Comparison of ENCODE assay signal across 8 cellular contexts in the genomic region with DNA sequence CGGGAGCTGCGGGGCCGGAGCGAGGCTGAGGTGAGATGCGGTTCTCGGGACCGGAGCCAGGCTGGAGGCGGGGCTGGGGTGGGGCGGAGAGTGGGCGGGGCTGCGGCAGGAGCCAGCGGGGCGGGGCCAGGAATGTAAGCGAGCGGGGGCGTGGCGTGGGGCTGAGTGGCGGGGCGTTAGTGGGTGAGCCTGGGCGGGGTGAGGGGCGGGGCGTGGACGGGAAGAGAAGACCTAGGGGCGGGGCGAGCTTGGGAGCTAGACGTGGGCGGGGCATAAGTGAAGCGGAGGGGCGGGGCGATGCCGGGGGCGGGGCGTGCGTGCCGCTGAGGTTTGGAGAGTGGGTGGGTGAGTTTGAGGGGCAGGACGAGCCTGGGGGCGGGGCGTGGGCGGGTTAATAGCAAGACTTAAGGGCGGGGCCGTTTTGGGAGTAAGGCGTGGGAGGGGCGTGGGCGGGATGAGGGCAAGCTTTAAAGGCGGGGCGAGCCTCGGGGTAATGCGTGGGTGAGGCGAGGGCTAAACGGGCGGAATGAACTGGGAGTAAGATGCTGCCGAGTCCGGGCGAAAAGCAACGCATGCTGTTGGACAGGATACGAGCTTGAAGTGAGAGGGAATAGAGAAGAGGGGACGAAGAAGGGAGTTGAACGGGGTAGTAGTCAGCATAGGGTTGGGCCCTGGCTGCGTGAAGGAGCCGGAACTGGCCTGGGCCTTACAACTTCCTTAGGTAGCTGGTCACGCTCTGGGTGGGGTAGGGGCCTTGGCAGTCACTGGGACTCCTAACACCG. TPM values are rescaled to one million over a fixed set of nuclear protein-coding genes. Genes with fewer than 3 reads are reported as not detected.
A peak's percentile ranks its signal among the peaks of the same experiment; 100 is the strongest.
DNase-seq lines count a peak whose midpoint lies in the region; ATAC-seq and TF ChIP-seq lines count a peak whose summit lies in the region.

No MANE protein-coding gene starts in this region.

- intact Hi-C loops in activated T-helper 2 cell treated with anti-CD3 and anti-CD28 coated beads, Interferon-gamma antibody, Interleukin-2, Interleukin-4, amounts not matched to agents 10 μg/mL and 5 μg/mL and 100 μg/mL, durations not matched to agents 14 hours and 24 hours and 36 hours (cut with micrococcal nuclease): loop anchor here (1.0 to 2.0 kb wide), 3 partner anchors 17 to 58 kb away; a partner anchor contains a TSS

- peaks cover 17% of the 10 kb centered on the region for H3K4me1 Mint-ChIP-seq in activated T-helper 2 cell treated with anti-CD3 and anti-CD28 coated beads, Interferon-gamma antibody, Interleukin-2, Interleukin-4, amounts not matched to agents 10 μg/mL and 5 μg/mL and 100 μg/mL, durations not matched to agents 14 hours and 24 hours and 36 hours (ENCODE audit: low read depth)
- peaks cover 20% of the 10 kb centered on the region for H3K4me1 Mint-ChIP-seq in nephron

- DNase-seq in DMS53 treated with DMSO at 0.1 percent for 48 hours (lab: John Stamatoyannopoulos, UW; ENCODE audit: unreplicated experiment) (peak; percentile 80), LHCN-M2 (ENCODE audit: low read depth) (peak; percentile 92), RPMI8226 (peak; percentile 98), fibroblast of peridontal ligament (ENCODE audit: extremely low read depth) (peak; percentile 96)
- peak; percentile 94 for DNase-seq in activated T-helper 2 cell treated with anti-CD3 and anti-CD28 coated beads, Interferon-gamma antibody, Interleukin-2, Interleukin-4, amounts not matched to agents 10 μg/mL and 5 μg/mL and 100 μg/mL, durations not matched to agents 14 hours and 24 hours and 36 hours (ENCODE audit: low spot score)
- peak; percentile 99 for DNase-seq in stimulated activated naive CD4-positive, alpha-beta T cell treated with Interleukin-2 at 50 U/mL for 16 hours (lab: John Stamatoyannopoulos, UW)

- H3K9me3 Mint-ChIP-seq in activated T-helper 2 cell treated with anti-CD3 and anti-CD28 coated beads, Interferon-gamma antibody, Interleukin-2, Interleukin-4, amounts not matched to agents 10 μg/mL and 5 μg/mL and 100 μg/mL, durations not matched to agents 14 hours and 24 hours and 36 hours: no peaks in the 10 kb centered on the region
- no peaks in the 10 kb centered on the region for H3K9me3 Mint-ChIP-seq in nephron

- peaks cover 19% of the 10 kb centered on the region for H3K27me3 Mint-ChIP-seq in activated T-helper 2 cell treated with anti-CD3 and anti-CD28 coated beads, Interferon-gamma antibody, Interleukin-2, Interleukin-4, amounts not matched to agents 10 μg/mL and 5 μg/mL and 100 μg/mL, durations not matched to agents 14 hours and 24 hours and 36 hours (ENCODE audit: low read depth)
- H3K27me3 Mint-ChIP-seq in nephron (ENCODE audit: low read depth): peaks cover 36% of the 10 kb centered on the region

- H3K27ac Mint-ChIP-seq in activated T-helper 2 cell treated with anti-CD3 and anti-CD28 coated beads, Interferon-gamma antibody, Interleukin-2, Interleukin-4, amounts not matched to agents 10 μg/mL and 5 μg/mL and 100 μg/mL, durations not matched to agents 14 hours and 24 hours and 36 hours: peak overlapping the region; percentile 89
- H3K27ac Mint-ChIP-seq in nephron: peak overlapping the region; percentile 89 to 94 (median 92)

- TF ChIP-seq CTCF in nephron (IDR thresholded peaks at IDR 0.05; ENCODE audit: unreplicated experiment in 3 of 3): no peak

- peaks cover 6% of the 10 kb centered on the region for H3K36me3 Mint-ChIP-seq in activated T-helper 2 cell treated with anti-CD3 and anti-CD28 coated beads, Interferon-gamma antibody, Interleukin-2, Interleukin-4, amounts not matched to agents 10 μg/mL and 5 μg/mL and 100 μg/mL, durations not matched to agents 14 hours and 24 hours and 36 hours (ENCODE audit: low read depth)
- no peaks in the 10 kb centered on the region for H3K36me3 Mint-ChIP-seq in nephron (ENCODE audit: low read depth)

- H3K4me3 Mint-ChIP-seq in activated T-helper 2 cell treated with anti-CD3 and anti-CD28 coated beads, Interferon-gamma antibody, Interleukin-2, Interleukin-4, amounts not matched to agents 10 μg/mL and 5 μg/mL and 100 μg/mL, durations not matched to agents 14 hours and 24 hours and 36 hours (ENCODE audit: low read depth): peak overlapping the region; percentile 82
- peak overlapping the region; percentile 83 to 90 (median 90) for H3K4me3 Mint-ChIP-seq in nephron

- ATAC-seq in GM21737 (IDR thresholded peaks at IDR 0.05; ENCODE audit: unreplicated experiment): peak; percentile 37

RNA-seq across cellular contexts. Expression of a gene that starts 0.6 kb away (rescaled TPM):
- 25.5 and 28.8 TPM in 2 replicates for total RNA-seq in LHCN-M2 (2014; rRNA removed)
- polyA plus RNA-seq in LHCN-M2 (2012): 25.5 TPM
- total RNA-seq in activated T-helper 2 cell treated with anti-CD3 and anti-CD28 coated beads, Interferon-gamma antibody, Interleukin-2, Interleukin-4, amounts not matched to agents 10 μg/mL and 5 μg/mL and 100 μg/mL, durations not matched to agents 14 hours and 24 hours and 36 hours: 18.4 and 19.5 TPM in 2 replicates

RNA-seq across cellular contexts. Expression of a gene that starts 5.2 kb away (rescaled TPM):
- total RNA-seq in LHCN-M2 (2014; rRNA removed): 1.6 and 3.2 TPM in 2 replicates
- polyA plus RNA-seq in LHCN-M2 (2012): 5.4 TPM
- total RNA-seq in activated T-helper 2 cell treated with anti-CD3 and anti-CD28 coated beads, Interferon-gamma antibody, Interleukin-2, Interleukin-4, amounts not matched to agents 10 μg/mL and 5 μg/mL and 100 μg/mL, durations not matched to agents 14 hours and 24 hours and 36 hours: 0.50 and 0.53 TPM in 2 replicates

RNA-seq across cellular contexts. Expression of a gene that starts 6.1 kb away (rescaled TPM):
- 1.9 and 3.5 TPM in 2 replicates for total RNA-seq in LHCN-M2 (2014; rRNA removed)
- 1.7 TPM for polyA plus RNA-seq in LHCN-M2 (2012)
- 6.3 TPM in 2 replicates for total RNA-seq in activated T-helper 2 cell treated with anti-CD3 and anti-CD28 coated beads, Interferon-gamma antibody, Interleukin-2, Interleukin-4, amounts not matched to agents 10 μg/mL and 5 μg/mL and 100 μg/mL, durations not matched to agents 14 hours and 24 hours and 36 hours

RNA-seq across cellular contexts. Expression of a gene that starts 17.0 kb away (rescaled TPM):
- 9.8 and 13.0 TPM in 2 replicates for total RNA-seq in LHCN-M2 (2014; rRNA removed)
- 17.2 TPM for polyA plus RNA-seq in LHCN-M2 (2012)
- 43.0 and 44.6 TPM in 2 replicates for total RNA-seq in activated T-helper 2 cell treated with anti-CD3 and anti-CD28 coated beads, Interferon-gamma antibody, Interleukin-2, Interleukin-4, amounts not matched to agents 10 μg/mL and 5 μg/mL and 100 μg/mL, durations not matched to agents 14 hours and 24 hours and 36 hours

RNA-seq across cellular contexts. Expression of a gene that starts 22.8 kb away (rescaled TPM):
- 49.0 and 50.5 TPM in 2 replicates for total RNA-seq in LHCN-M2 (2014; rRNA removed)
- polyA plus RNA-seq in LHCN-M2 (2012): 39.0 TPM
- total RNA-seq in activated T-helper 2 cell treated with anti-CD3 and anti-CD28 coated beads, Interferon-gamma antibody, Interleukin-2, Interleukin-4, amounts not matched to agents 10 μg/mL and 5 μg/mL and 100 μg/mL, durations not matched to agents 14 hours and 24 hours and 36 hours: 79.2 and 90.2 TPM in 2 replicates

Comparison
In these comparisons a context has a peak if more than half of its experiments do, and no peak if none do; other contexts are left out.
1. Peak in every context shown above with its lines: DNase-seq and ATAC-seq.